ENCODE assay signal across 8 cellular contexts in the genomic region with DNA sequence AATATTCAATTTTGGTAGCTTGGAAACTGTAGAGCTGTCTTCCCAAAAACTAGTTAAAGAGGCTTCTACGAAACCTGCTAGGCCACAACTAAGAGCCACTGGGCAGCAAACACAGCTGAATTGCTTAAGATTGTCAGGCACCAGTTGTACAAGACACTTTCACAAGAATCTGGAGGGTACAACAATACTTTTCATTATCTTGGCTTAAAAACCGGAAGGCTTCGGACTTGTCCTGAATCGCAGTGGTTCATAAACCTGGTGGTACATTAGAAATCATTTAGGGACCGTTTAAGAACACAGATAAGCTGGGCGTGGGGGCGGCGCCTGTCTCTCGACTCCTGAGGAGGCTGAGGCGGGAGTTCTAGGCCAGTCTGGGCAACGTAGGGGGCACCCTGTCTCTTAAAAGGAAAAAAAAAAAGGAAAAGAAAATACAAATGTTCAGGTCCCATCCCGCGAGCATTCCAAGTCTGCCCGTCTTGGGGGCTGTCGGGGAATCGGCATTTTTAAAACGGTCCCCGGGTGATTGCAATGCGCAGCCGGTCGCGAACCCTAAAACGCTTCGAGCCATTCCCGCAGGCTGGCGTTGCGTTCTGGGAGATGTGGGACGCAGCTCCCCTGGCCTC. TPM values are rescaled to one million over a fixed set of nuclear protein-coding genes. Genes with fewer than 3 reads are reported as not detected.
A peak's percentile ranks its signal among the peaks of the same experiment; 100 is the strongest.
DNase-seq lines count a peak whose midpoint lies in the region; ATAC-seq, FAIRE-seq and TF ChIP-seq lines count a peak whose summit lies in the region.

No MANE protein-coding gene starts in this region.

- peaks cover 14% of the 10 kb centered on the region for H3K4me1 ChIP-seq in smooth muscle cell (ENCODE audit: low read depth)

- FAIRE-seq in bronchial epithelial cell (lab: Jason Lieb, UNC): no peak

- H3K4me1 Mint-ChIP-seq in T-helper 1 cell treated with Interleukin-12 subunit alpha and Interleukin-12 subunit beta and Interleukin-4 antibody, amounts not matched to agents 30 μg/mL and 1 μg/mL, for 36 hours (ENCODE audit: low read depth): peaks cover 25% of the 10 kb centered on the region

- peak overlapping the region; percentile 95 for H2AFZ ChIP-seq in smooth muscle cell (ENCODE audit: low read depth)

- peaks cover 2% of the 10 kb centered on the region for H3K36me3 ChIP-seq in bronchial epithelial cell (ENCODE audit: control insufficient read depth, insufficient read depth, low read length)
- no peaks in the 10 kb centered on the region for H3K36me3 ChIP-seq in smooth muscle cell (ENCODE audit: low read depth)

- H3K4me3 ChIP-seq in bronchial epithelial cell (ENCODE audit: low read depth, low read length) (peak overlapping the region; percentile 94), smooth muscle cell (peak overlapping the region; percentile 70)

- no peaks in the 10 kb centered on the region for H3K27me3 Mint-ChIP-seq in T-helper 1 cell treated with Interleukin-12 subunit alpha and Interleukin-12 subunit beta and Interleukin-4 antibody, amounts not matched to agents 30 μg/mL and 1 μg/mL, for 36 hours (ENCODE audit: low read depth)

- TF ChIP-seq CTCF in bronchial epithelial cell (IDR thresholded peaks at IDR 0.05; ENCODE audit: insufficient read depth, low read length, severe bottlenecking) (no peak), smooth muscle cell (IDR thresholded peaks at IDR 0.05; ENCODE audit: borderline replicate concordance, insufficient read depth, poor library complexity, severe bottlenecking) (no peak)

- peak; percentile 37 for ATAC-seq in HG03354 (IDR thresholded peaks at IDR 0.05; ENCODE audit: poor library complexity, severe bottlenecking, unreplicated experiment)
- no peak for ATAC-seq in HG03520 (IDR thresholded peaks at IDR 0.05; ENCODE audit: unreplicated experiment)

- H3K79me2 ChIP-seq in smooth muscle cell (ENCODE audit: low read depth): peaks cover 23% of the 10 kb centered on the region

- H3K9me3 ChIP-seq in smooth muscle cell (replicated peaks; ENCODE audit: low read depth): no peaks in the 10 kb centered on the region

- peaks cover 15% of the 10 kb centered on the region for H4K20me1 ChIP-seq in smooth muscle cell (ENCODE audit: low read depth)

- H3K4me3 Mint-ChIP-seq in T-helper 1 cell treated with Interleukin-12 subunit alpha and Interleukin-12 subunit beta and Interleukin-4 antibody, amounts not matched to agents 30 μg/mL and 1 μg/mL, for 36 hours: peak overlapping the region; percentile 92

- H3K9ac ChIP-seq in smooth muscle cell (ENCODE audit: low read depth): peak overlapping the region; percentile 70

- DNase-seq in ELF-1 (ENCODE audit: low read depth, low spot score) (peak; percentile 53), bronchial epithelial cell (ENCODE audit: low read depth) (peak; percentile 37), islet precursor cell (peak; percentile 69), smooth muscle cell (lab: John Stamatoyannopoulos, UW; ENCODE audit: unreplicated experiment) (no peak), NCI-H2029 (lab: John Stamatoyannopoulos, UW) (no peak)

- H3K9me3 Mint-ChIP-seq in T-helper 1 cell treated with Interleukin-12 subunit alpha and Interleukin-12 subunit beta and Interleukin-4 antibody, amounts not matched to agents 30 μg/mL and 1 μg/mL, for 36 hours: no peaks in the 10 kb centered on the region

- H3K27me3 ChIP-seq in bronchial epithelial cell (ENCODE audit: control insufficient read depth, insufficient read depth, low read length): no peaks in the 10 kb centered on the region
- H3K27me3 ChIP-seq in smooth muscle cell (ENCODE audit: low read depth): no peaks in the 10 kb centered on the region

- peaks cover 12% of the 10 kb centered on the region for H3K36me3 Mint-ChIP-seq in T-helper 1 cell treated with Interleukin-12 subunit alpha and Interleukin-12 subunit beta and Interleukin-4 antibody, amounts not matched to agents 30 μg/mL and 1 μg/mL, for 36 hours (ENCODE audit: low read depth)

- H3F3A ChIP-seq in smooth muscle cell (ENCODE audit: low read depth): no peaks in the 10 kb centered on the region

- peak overlapping the region; percentile 86 for H3K4me2 ChIP-seq in smooth muscle cell

- H3K27ac ChIP-seq in smooth muscle cell (ENCODE audit: low read depth): peak overlapping the region; percentile 54

- peak overlapping the region; percentile 77 for H3K27ac Mint-ChIP-seq in T-helper 1 cell treated with Interleukin-12 subunit alpha and Interleukin-12 subunit beta and Interleukin-4 antibody, amounts not matched to agents 30 μg/mL and 1 μg/mL, for 36 hours

- 3% methylated on average over 28 of the region's 28 CpGs for WGBS in smooth muscle cell (ENCODE audit: low lambda C conversion rate)

RNA-seq across cellular contexts. Expression of a gene that starts 0.8 kb away (rescaled TPM):
- 53.2 and 90.4 TPM in 2 replicates for total RNA-seq in bronchial epithelial cell
- total RNA-seq in smooth muscle cell: 92.1 and 105 TPM in 2 replicates
- polyA plus RNA-seq in smooth muscle cell: 86.6 and 87.7 TPM in 2 replicates

Comparison
In these comparisons a context has a peak if more than half of its experiments do, and no peak if none do; other contexts are left out.
1. DNase-seq: peak in ELF-1 (single experiment), bronchial epithelial cell (single experiment) and islet precursor cell (single experiment); none in smooth muscle cell (single experiment) and NCI-H2029 (single experiment).